Comparison of ENCODE assay signal across 13 cellular contexts in genomic region chr9:2709645-2710101, GRCh38. TPM values are rescaled to one million over a fixed set of nuclear protein-coding genes. Genes with fewer than 3 reads are reported as not detected.
DNase-seq lines count a peak whose midpoint lies in the region; ATAC-seq and FAIRE-seq lines count a peak whose summit lies in the region.
"Had no signal": no experiment of that assay in that cellular context is flagged by ENCODE, and none has a peak within 500 bp of the region (broad histone marks: within the 10 kb centered on the region; RNA-seq: fewer than 3 reads in every experiment).

No MANE protein-coding gene starts in this region.

- H3K27me3 ChIP-seq in GM23248 (replicated peaks; ENCODE audit: insufficient read depth): no peaks in the 10 kb centered on the region
- H3K27me3 ChIP-seq in Karpas-422 (ENCODE audit: low read length): no peaks in the 10 kb centered on the region
- H3K27me3 ChIP-seq: esophagus muscularis mucosa, heart right ventricle had no signal

- no peak overlapping the region for H2AFZ ChIP-seq in GM23248
- H2AFZ ChIP-seq in Karpas-422 (ENCODE audit: low read length): no peak overlapping the region

- FAIRE-seq in HTR-8/SVneo (lab: Jason Lieb, UNC): no peak

- H3K9me3 ChIP-seq in GM23248 (ENCODE audit: low read depth): no peaks in the 10 kb centered on the region
- no peaks in the 10 kb centered on the region for H3K9me3 ChIP-seq in Karpas-422 (ENCODE audit: low read length)
- H3K9me3 ChIP-seq: esophagus muscularis mucosa, prostate gland had no signal

- no peak overlapping the region for H3K9ac ChIP-seq in GM23248
- peak overlapping the region; percentile 72 for H3K9ac ChIP-seq in Karpas-422 (ENCODE audit: low read length)

- no peak overlapping the region for H3K4me3 ChIP-seq in GM23248
- H3K4me3 ChIP-seq in Karpas-422 (ENCODE audit: low read length): peak overlapping the region; percentile 58
- H3K4me3 ChIP-seq: esophagus muscularis mucosa, heart right ventricle, prostate gland had no signal

- peak; percentile 82 for ATAC-seq in GM18502 (IDR thresholded peaks at IDR 0.05; ENCODE audit: poor library complexity, unreplicated experiment)
- ATAC-seq: heart right ventricle had no signal

- no peak overlapping the region for H3K4me2 ChIP-seq in GM23248 (ENCODE audit: unreplicated experiment)
- H3K4me2 ChIP-seq in Karpas-422 (ENCODE audit: low read depth, low read length, poor library complexity, severe bottlenecking): peak overlapping the region; percentile 79

- in situ Hi-C loops in GM23248 (cut with MboI): no loop called here

- H4K20me1 ChIP-seq in GM23248 (ENCODE audit: insufficient read depth) (no peaks in the 10 kb centered on the region), Karpas-422 (ENCODE audit: insufficient read depth, low read depth, low read length) (no peaks in the 10 kb centered on the region)

- H3K79me2 ChIP-seq in GM23248 (ENCODE audit: insufficient read depth) (no peaks in the 10 kb centered on the region), Karpas-422 (ENCODE audit: low read length) (no peaks in the 10 kb centered on the region)

- H3K9me2 ChIP-seq in GM23248 (ENCODE audit: insufficient read depth): no peaks in the 10 kb centered on the region
- H3K9me2 ChIP-seq in Karpas-422 (replicated peaks; ENCODE audit: insufficient read depth, low read length): no peaks in the 10 kb centered on the region

- no peaks in the 10 kb centered on the region for H3K36me3 ChIP-seq in GM23248 (ENCODE audit: low read depth)
- peaks cover 5% of the 10 kb centered on the region; the same call in 1 of the 2 replicates for H3K36me3 ChIP-seq in Karpas-422 (ENCODE audit: insufficient read depth, low read length)
- H3K36me3 ChIP-seq: esophagus muscularis mucosa, heart right ventricle, prostate gland had no signal

- DNase-seq in GM23248 (peak; percentile 12), Karpas-422 (peak; percentile 96), cerebellar cortex (ENCODE audit: low spot score) (peak; percentile 42), activated gamma-delta T cell (lab: John Stamatoyannopoulos, UW) (no peak), HTR-8/SVneo (ENCODE audit: insufficient read length, low spot score) (no peak), OCI-M2 (lab: John Stamatoyannopoulos, UW; ENCODE audit: unreplicated experiment) (no peak)
- no peak for DNase-seq in activated CD4-positive, alpha-beta T cell treated with anti-CD3 and anti-CD28 coated beads, Interleukin-2, amount 50 U/mL, for 48 hours
- DNase-seq: activated gamma-delta T cell treated with Interleukin-2 at 50 U/mL for 16 hours, heart right ventricle had no signal

- no peaks in the 10 kb centered on the region for H3F3A ChIP-seq in GM23248 (ENCODE audit: insufficient read depth)

- no peaks in the 10 kb centered on the region for H3K4me1 ChIP-seq in GM23248 (ENCODE audit: insufficient read depth)
- H3K4me1 ChIP-seq in Karpas-422 (ENCODE audit: low read length): peaks cover 49% of the 10 kb centered on the region
- H3K4me1 ChIP-seq: esophagus muscularis mucosa, prostate gland had no signal

- H3K27ac ChIP-seq in GM23248 (no peak overlapping the region), Karpas-422 (ENCODE audit: low read length) (peak overlapping the region; percentile 96)
- H3K27ac ChIP-seq: esophagus muscularis mucosa, heart right ventricle, prostate gland had no signal

- WGBS in GM23248 (ENCODE audit: low coverage in 1 of 2, low lambda C conversion rate in 2 of 2, missing lambda C conversion rate in 2 of 2), 2 experiments: 48 to 56% methylated on average over 2 of the region's 2 CpGs

RNA-seq across cellular contexts. Expression of gene KCNV2, which starts 7.6 kb away (rescaled TPM):
- not detected in 2 replicates for total RNA-seq in GM23248 (2014; rRNA removed; shearing (Covaris generic))
- polyA plus RNA-seq in GM23248 (2016; fragmentation: Nextera tagmentation; extraction: Ambion mirVana): not detected in 2 replicates
- total RNA-seq in Karpas-422 (2014; rRNA removed; shearing (Covaris generic); ENCODE audit: low replicate concordance): 1.6 and 1.8 TPM in 2 replicates
- total RNA-seq: esophagus muscularis mucosa, heart right ventricle, subcutaneous adipose tissue had no signal
- polyA plus RNA-seq: heart right ventricle had no signal

Comparison
In these comparisons a context has a peak if more than half of its experiments do, and no peak if none do; other contexts are left out.
1. DNase-seq: peak in GM23248 (single experiment), Karpas-422 (single experiment) and cerebellar cortex (single experiment); none in activated gamma-delta T cell (single experiment), activated CD4-positive, alpha-beta T cell treated with anti-CD3 and anti-CD28 coated beads, Interleukin-2, amount 50 U/mL, for 48 hours (0 of 2), HTR-8/SVneo (single experiment) and OCI-M2 (single experiment).